Comparison of ENCODE assay signal across 11 cellular contexts in genomic region chr4:183765121-183765990, GRCh38.
DNase-seq lines count a peak whose midpoint lies in the region; ATAC-seq and TF ChIP-seq lines count a peak whose summit lies in the region.
"Had no signal": no experiment of that assay in that cellular context is flagged by ENCODE, and none has a peak within 500 bp of the region (broad histone marks: within the 10 kb centered on the region; RNA-seq: fewer than 3 reads in every experiment).

No MANE protein-coding gene starts in this region.

- H3K27me3 ChIP-seq in gastroesophageal sphincter (no peaks in the 10 kb centered on the region), neural progenitor cell (no peaks in the 10 kb centered on the region), aorta (ENCODE audit: control insufficient read depth in 1 of 2, insufficient read depth in 2 of 2, low read length in 1 of 2) (no peaks in the 10 kb centered on the region)

- H3K4me2 ChIP-seq in neural progenitor cell = no peak overlapping the region

- H3K4me1 ChIP-seq in gastroesophageal sphincter (peaks cover 0 to 5% (median 0%) of the 10 kb centered on the region in 3 donors), neural progenitor cell (peaks cover 3% of the 10 kb centered on the region), aorta (ENCODE audit: control insufficient read depth in 1 of 2, insufficient read depth in 2 of 2, low read length in 2 of 2) (no peaks in the 10 kb centered on the region)

- peak overlapping the region in 1 of 2 donors; percentile 24 for H3K4me3 ChIP-seq in gastroesophageal sphincter
- no peak overlapping the region for H3K4me3 ChIP-seq in neural progenitor cell
- H3K4me3 ChIP-seq in aorta (ENCODE audit: low read length in 2 of 2) = no peak overlapping the region

- H3K27ac Mint-ChIP-seq in neural progenitor cell = peak overlapping the region; percentile 66
- H3K27ac Mint-ChIP-seq: activated CD4-positive, alpha-beta memory T cell treated with anti-CD3 and anti-CD28 coated beads, Interleukin-2, amount 10 ng/mL, durations not matched to agents 7 days and 5 days had no signal

- H2AFZ ChIP-seq in neural progenitor cell (replicated peaks) = no peak overlapping the region

- no peaks in the 10 kb centered on the region for H3K36me3 ChIP-seq in gastroesophageal sphincter
- no peaks in the 10 kb centered on the region for H3K36me3 ChIP-seq in neural progenitor cell
- H3K36me3 ChIP-seq in aorta (ENCODE audit: control insufficient read depth in 1 of 2, insufficient read depth in 2 of 2, low read length in 1 of 2) = no peaks in the 10 kb centered on the region

- H3K27ac ChIP-seq in gastroesophageal sphincter (peak overlapping the region in 3 of 4 donors; percentile 59 to 65 (median 61)), neural progenitor cell (no peak overlapping the region), aorta (ENCODE audit: low read depth in 1 of 2, low read length in 2 of 2) (no peak overlapping the region)
- H3K27ac ChIP-seq: 22Rv1 had no signal

- no peaks in the 10 kb centered on the region for H3F3A ChIP-seq in neural progenitor cell (ENCODE audit: low read depth)

- no peaks in the 10 kb centered on the region for H4K20me1 ChIP-seq in neural progenitor cell (ENCODE audit: low read depth)

- peak; percentile 44 for ATAC-seq in gastroesophageal sphincter
- peak; percentile 48 for ATAC-seq in aorta (ENCODE audit: low FRiP score)
- no peak for ATAC-seq in HG03520 (IDR thresholded peaks at IDR 0.05; ENCODE audit: unreplicated experiment)

- TF ChIP-seq CTCF in gastroesophageal sphincter (IDR thresholded peaks at IDR 0.05) (no peak), neural progenitor cell (IDR thresholded peaks at IDR 0.05) (no peak)

- H3K9me3 Mint-ChIP-seq in neural progenitor cell = peaks cover 3% of the 10 kb centered on the region
- H3K9me3 Mint-ChIP-seq: activated CD4-positive, alpha-beta memory T cell treated with anti-CD3 and anti-CD28 coated beads, Interleukin-2, amount 10 ng/mL, durations not matched to agents 7 days and 5 days had no signal

- no peaks in the 10 kb centered on the region for H3K79me2 ChIP-seq in neural progenitor cell (ENCODE audit: low read depth)

- H3K4me1 Mint-ChIP-seq in neural progenitor cell = peaks cover 9% of the 10 kb centered on the region
- H3K4me1 Mint-ChIP-seq: activated CD4-positive, alpha-beta memory T cell treated with anti-CD3 and anti-CD28 coated beads, Interleukin-2, amount 10 ng/mL, durations not matched to agents 7 days and 5 days had no signal

- intact Hi-C loops in aorta (cut with DNase I) = no loop called here

- DNase-seq in NCI-H748 (lab: John Stamatoyannopoulos, UW; ENCODE audit: unreplicated experiment) (peak; percentile 1), NCI-H748 treated with DMSO at 0.1 percent for 48 hours (lab: John Stamatoyannopoulos, UW) (no peak), neural progenitor cell (ENCODE audit: low spot score) (peak; percentile 21), aorta (no peak), NCI-H1105 treated with DMSO at 0.1 percent for 48 hours (lab: John Stamatoyannopoulos, UW) (no peak), NCI-H510A (lab: John Stamatoyannopoulos, UW) (no peak)
- DNase-seq: activated CD4-positive, alpha-beta memory T cell treated with anti-CD3 and anti-CD28 coated beads, Interleukin-2, amount 10 ng/mL, durations not matched to agents 7 days and 5 days; activated naive CD4-positive, alpha-beta T cell treated with Interleukin-2 at 50 U/mL for 16 hours had no signal

- H3K36me3 Mint-ChIP-seq in neural progenitor cell = no peaks in the 10 kb centered on the region

- H3K9ac ChIP-seq in neural progenitor cell = no peak overlapping the region

- no peak overlapping the region for H3K4me3 Mint-ChIP-seq in neural progenitor cell
- H3K4me3 Mint-ChIP-seq: activated CD4-positive, alpha-beta memory T cell treated with anti-CD3 and anti-CD28 coated beads, Interleukin-2, amount 10 ng/mL, durations not matched to agents 7 days and 5 days had no signal

- peaks cover 2% of the 10 kb centered on the region for H3K27me3 Mint-ChIP-seq in neural progenitor cell (ENCODE audit: insufficient read depth, low read depth)

- no peaks in the 10 kb centered on the region for H3K9me3 ChIP-seq in gastroesophageal sphincter
- H3K9me3 ChIP-seq in neural progenitor cell (ENCODE audit: low read depth) = no peaks in the 10 kb centered on the region
- no peaks in the 10 kb centered on the region for H3K9me3 ChIP-seq in aorta (ENCODE audit: control insufficient read depth, low read length)

- TF ChIP-seq EP300 in gastroesophageal sphincter (IDR thresholded peaks at IDR 0.05) = no peak

- WGBS in gastroesophageal sphincter (ENCODE audit: low coverage in 1 of 2), 2 donors = 56 to 78% methylated on average over 13 to 17 of the region's 21 CpGs
- 76 to 79% methylated on average over 21 of the region's 21 CpGs for WGBS in aorta, 2 donors

- no peak for TF ChIP-seq POLR2A in gastroesophageal sphincter (IDR thresholded peaks at IDR 0.05)

Comparison
In these comparisons a context has a peak if more than half of its experiments do, and no peak if none do; other contexts are left out.
1. DNase-seq: peak in NCI-H748 (single experiment) and neural progenitor cell (single experiment); none in NCI-H748 treated with DMSO at 0.1 percent for 48 hours (single experiment), aorta (0 of 2), NCI-H1105 treated with DMSO at 0.1 percent for 48 hours (single experiment) and NCI-H510A (single experiment).
2. H3K27ac ChIP-seq: peak in gastroesophageal sphincter (3 of 4); none in neural progenitor cell (single experiment) and aorta (0 of 2).